ENCODE assay signal across 15 cellular contexts in genomic region chr2:96832401-96832750, GRCh38. TPM values are rescaled to one million over a fixed set of nuclear protein-coding genes. Genes with fewer than 3 reads are reported as not detected.
DNase-seq lines count a peak whose midpoint lies in the region; TF ChIP-seq lines count a peak whose summit lies in the region.
"Had no signal": no experiment of that assay in that cellular context is flagged by ENCODE, and none has a peak within 500 bp of the region (broad histone marks: within the 10 kb centered on the region; RNA-seq: fewer than 3 reads in every experiment).

No MANE protein-coding gene starts in this region.

- H3K4me1 Mint-ChIP-seq in activated T-cell treated with anti-CD3 and anti-CD28 coated beads, Interleukin-2, amount 50 U/mL, for 24 hours (ENCODE audit: low read depth): no peaks in the 10 kb centered on the region

- H3K27me3 Mint-ChIP-seq in activated T-cell treated with anti-CD3 and anti-CD28 coated beads, Interleukin-2, amount 50 U/mL, for 24 hours: no peaks in the 10 kb centered on the region
- H3K27me3 Mint-ChIP-seq: activated CD4-positive, alpha-beta memory T cell treated with anti-CD3 and anti-CD28 coated beads for 36 hours had no signal

- H3K9me3 Mint-ChIP-seq in activated T-cell treated with anti-CD3 and anti-CD28 coated beads, Interleukin-2, amount 50 U/mL, for 24 hours: no peaks in the 10 kb centered on the region
- H3K9me3 Mint-ChIP-seq: activated CD4-positive, alpha-beta memory T cell treated with anti-CD3 and anti-CD28 coated beads for 36 hours had no signal

- 66% methylated on average over 12 of the region's 12 CpGs for WGBS in liver

- no peak overlapping the region for H3K4me3 Mint-ChIP-seq in activated T-cell treated with anti-CD3 and anti-CD28 coated beads, Interleukin-2, amount 50 U/mL, for 24 hours
- H3K4me3 Mint-ChIP-seq: activated CD4-positive, alpha-beta memory T cell treated with anti-CD3 and anti-CD28 coated beads for 36 hours had no signal

- peaks cover 89% of the 10 kb centered on the region for H3K36me3 Mint-ChIP-seq in activated T-cell treated with anti-CD3 and anti-CD28 coated beads, Interleukin-2, amount 50 U/mL, for 24 hours (ENCODE audit: low read depth)

- H3K27ac Mint-ChIP-seq in activated T-cell treated with anti-CD3 and anti-CD28 coated beads, Interleukin-2, amount 50 U/mL, for 24 hours: no peak overlapping the region
- H3K27ac Mint-ChIP-seq: activated CD4-positive, alpha-beta memory T cell treated with anti-CD3 and anti-CD28 coated beads for 36 hours had no signal

- DNase-seq in SJSA1 (ENCODE audit: low read depth in 1 of 2, low spot score in 2 of 2) (no peak), NCI-H446 treated with DMSO at 0.1 percent for 48 hours (lab: John Stamatoyannopoulos, UW) (no peak), foreskin fibroblast (no peak)
- no peak for DNase-seq in stimulated activated naive CD4-positive, alpha-beta T cell treated with Interleukin-2 at 50 U/mL for 16 hours (lab: John Stamatoyannopoulos, UW)
- DNase-seq in activated T-cell treated with anti-CD3 and anti-CD28 coated beads, Interleukin-2, amount 50 U/mL, for 24 hours: no peak
- DNase-seq: activated CD4-positive, alpha-beta memory T cell treated with anti-CD3 and anti-CD28 coated beads for 36 hours; activated gamma-delta T cell; AML-193; NCI-H1048; transverse colon had no signal

- H3K9me3 ChIP-seq in ES-I3 (ENCODE audit: control insufficient read depth, insufficient read depth, low read length): no peaks in the 10 kb centered on the region
- H3K9me3 ChIP-seq in SJSA1 (replicated peaks): no peaks in the 10 kb centered on the region
- no peaks in the 10 kb centered on the region for H3K9me3 ChIP-seq in liver (ENCODE audit: control insufficient read depth in 4 of 4, low read length in 3 of 4)
- H3K9me3 ChIP-seq: transverse colon had no signal

- peak overlapping the region; percentile 38; the same call in 1 of the 2 replicates for H3K9ac ChIP-seq in ES-I3 (ENCODE audit: low read depth, low read length)
- H3K9ac ChIP-seq in liver (ENCODE audit: low read depth in 1 of 2, low read length in 2 of 2): no peak overlapping the region
- no peak overlapping the region for H3K9ac ChIP-seq in rectal smooth muscle tissue (ENCODE audit: low read length)

- peak overlapping the region; percentile 39; the same call in 1 of the 2 replicates for H3K27ac ChIP-seq in SJSA1
- H3K27ac ChIP-seq in liver (ENCODE audit: low read depth in 1 of 2, low read length in 2 of 2): peak overlapping the region; percentile 29 to 55
- H3K27ac ChIP-seq in rectal smooth muscle tissue (ENCODE audit: low read depth, low read length): peak overlapping the region; percentile 30
- H3K27ac ChIP-seq: SK-N-MC had no signal

- H3K4me3 ChIP-seq in SJSA1 (no peak overlapping the region), liver (ENCODE audit: low read depth in 1 of 3, low read length in 3 of 3) (no peak overlapping the region), rectal smooth muscle tissue (ENCODE audit: low read length) (no peak overlapping the region), foreskin fibroblast (ENCODE audit: low read depth in 1 of 2, low read length in 2 of 2) (no peak overlapping the region)
- H3K4me3 ChIP-seq: GM12878, SK-N-MC, transverse colon had no signal

- peaks cover 7% of the 10 kb centered on the region; the same call in 1 of the 2 replicates for H3K4me1 ChIP-seq in ES-I3 (ENCODE audit: insufficient read depth, low read length)
- H3K4me1 ChIP-seq in SJSA1 (replicated peaks): peaks cover 18% of the 10 kb centered on the region
- peaks cover 15 to 43% (median 41%) of the 10 kb centered on the region in 4 donors for H3K4me1 ChIP-seq in liver (ENCODE audit: control insufficient read depth in 4 of 4, insufficient read depth in 4 of 4, low read length in 3 of 4)
- no peaks in the 10 kb centered on the region for H3K4me1 ChIP-seq in rectal smooth muscle tissue (ENCODE audit: control insufficient read depth, insufficient read depth, low read length)

- TF ChIP-seq CTCF in liver (IDR thresholded peaks at IDR 0.05; ENCODE audit: low read depth, low read length, missing input control) (no peak), foreskin fibroblast (IDR thresholded peaks at IDR 0.05; ENCODE audit: low read depth, low read length) (no peak)

- TF ChIP-seq RAD21 in liver (IDR thresholded peaks at IDR 0.05): no peak

- H3K27me3 ChIP-seq in SJSA1 (replicated peaks) (no peaks in the 10 kb centered on the region), liver (ENCODE audit: control insufficient read depth in 4 of 4, insufficient read depth in 4 of 4, low read length in 3 of 4) (no peaks in the 10 kb centered on the region), rectal smooth muscle tissue (ENCODE audit: control insufficient read depth, insufficient read depth, low read length) (no peaks in the 10 kb centered on the region)
- H3K27me3 ChIP-seq: transverse colon had no signal

- H3K36me3 ChIP-seq in ES-I3 (ENCODE audit: insufficient read depth, low read length): peaks cover 10% of the 10 kb centered on the region
- H3K36me3 ChIP-seq in SJSA1: peaks cover 49% of the 10 kb centered on the region
- H3K36me3 ChIP-seq in liver (ENCODE audit: control insufficient read depth in 4 of 4, insufficient read depth in 3 of 4, low read depth in 1 of 4, low read length in 3 of 4): peaks cover 10 to 35% (median 19%) of the 10 kb centered on the region in 4 donors
- peaks cover 36% of the 10 kb centered on the region for H3K36me3 ChIP-seq in rectal smooth muscle tissue (ENCODE audit: control insufficient read depth, insufficient read depth, low read length)

TF ChIP-seq in liver, 16 proteins besides CTCF, POLR2A, EP300 and RAD21:
- no peak for TF ChIP-seq GABPA (IDR thresholded peaks at IDR 0.05 in 1 of 2, conservative IDR thresholded peaks at IDR 0.05 in 1 of 2)
- TF ChIP-seq NR2F2 (IDR thresholded peaks at IDR 0.05): no peak
- no peak for TF ChIP-seq RXRA (IDR thresholded peaks at IDR 0.05)
- TF ChIP-seq FOXA1 (IDR thresholded peaks at IDR 0.05): no peak
- TF ChIP-seq JUND (IDR thresholded peaks at IDR 0.05): no peak
- no peak for TF ChIP-seq ZBTB33 (IDR thresholded peaks at IDR 0.05)
- no peak for TF ChIP-seq ATF3 (IDR thresholded peaks at IDR 0.05)
- no peak for TF ChIP-seq EGR1 (IDR thresholded peaks at IDR 0.05; ENCODE audit: low read depth in 2 of 2)
- no peak for TF ChIP-seq TAF1 (conservative IDR thresholded peaks at IDR 0.05)

RNA-seq across cellular contexts. Expression of gene ANKRD23, which starts 11.4 kb away (rescaled TPM):
- 2.5 and 3.4 TPM in 2 replicates for total RNA-seq in SJSA1 (2014; rRNA removed; shearing (Covaris generic))
- total RNA-seq in liver: 1 to 10 TPM; 1.4 to 4.2 TPM
- 1 to 10 TPM in 1 of 2 donors, under 1 TPM in 1; 0.82 to 2.4 TPM for polyA plus RNA-seq in liver

RNA-seq across cellular contexts. Expression of gene CNNM3, which starts 16.3 kb away (rescaled TPM):
- 3.0 and 5.3 TPM in 2 replicates for total RNA-seq in SJSA1 (2014; rRNA removed; shearing (Covaris generic))
- total RNA-seq in liver: 10 to 100 TPM; 17.0 to 19.8 TPM
- polyA plus RNA-seq in liver: 10 to 100 TPM; 10.0 to 15.2 TPM

RNA-seq across cellular contexts. Expression of gene ANKRD39, which starts 25.4 kb away (rescaled TPM):
- total RNA-seq in SJSA1 (2014; rRNA removed; shearing (Covaris generic)): 16.3 and 21.5 TPM in 2 replicates
- total RNA-seq in liver: 1 to 10 TPM; 4.7 to 9.3 TPM
- polyA plus RNA-seq in liver: 10 to 100 TPM; 12.1 to 22.7 TPM

RNA-seq across cellular contexts. Expression of gene SEMA4C, which starts 37.5 kb away (rescaled TPM):
- total RNA-seq in SJSA1 (2014; rRNA removed; shearing (Covaris generic)): 23.0 and 23.4 TPM in 2 replicates
- 10 to 100 TPM; 13.3 to 23.2 TPM for total RNA-seq in liver
- 10 to 100 TPM in 1 of 2 donors, 1 to 10 TPM in 1; 3.7 to 13.0 TPM for polyA plus RNA-seq in liver
